In the genomic region with DNA sequence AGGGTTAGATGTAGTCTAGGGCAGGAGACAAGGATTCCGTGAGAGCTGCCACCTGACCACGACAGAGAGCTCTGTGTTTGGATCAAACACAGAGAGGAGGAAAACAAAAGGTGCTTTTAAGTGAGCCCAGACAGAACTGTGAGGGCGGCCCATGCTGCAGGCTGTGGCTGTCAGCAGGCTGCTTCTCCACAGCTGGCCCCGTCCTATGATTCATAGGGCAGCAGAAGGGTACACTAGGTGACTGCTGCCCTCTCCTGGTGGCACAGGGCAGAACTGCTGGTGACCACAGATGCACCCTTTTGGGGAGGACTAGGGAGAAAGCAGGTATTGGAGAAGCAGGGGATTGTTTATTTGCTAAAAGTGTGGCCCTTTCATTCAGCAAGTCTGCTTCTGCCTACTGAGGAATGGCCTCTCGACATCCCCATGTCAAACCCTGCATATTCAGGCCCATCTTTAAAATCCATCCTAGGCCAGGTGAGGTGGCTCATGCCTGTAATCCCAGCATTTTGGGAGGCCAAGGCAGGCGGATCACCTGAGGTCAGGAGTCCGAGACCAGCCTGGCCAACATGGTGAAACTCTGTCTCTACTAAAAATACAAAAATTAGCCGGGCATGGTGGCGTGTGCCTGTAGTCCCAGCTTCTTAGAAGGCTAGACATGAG, we compare ENCODE assay signal across 8 cellular contexts.
DNase-seq lines count a peak whose midpoint lies in the region; ATAC-seq, FAIRE-seq and TF ChIP-seq lines count a peak whose summit lies in the region.
"Not testable (repeated sequence)": the region's sequence is repeated elsewhere in the genome, so short reads cannot be mapped to it uniquely, and the experiment has no call there.

No MANE protein-coding gene starts in this region.

- FAIRE-seq in pancreas (lab: Jason Lieb, UNC) = not testable (repeated sequence)

- not testable (repeated sequence) for H3K27ac Mint-ChIP-seq in central memory CD8-positive, alpha-beta T cell (ENCODE audit: low read depth)

- in situ Hi-C loops in Caki2 (cut with HindIII; ENCODE audit: low pct_unique_long_range_greater_than_20kb, low sequenced_read_pairs); Panc1 (cut with HindIII; ENCODE audit: low pct_unique_long_range_greater_than_20kb, low sequenced_read_pairs): not testable (repeated sequence)

- H3K27ac ChIP-seq in Panc1 (ENCODE audit: low read length); pancreas: not testable (repeated sequence)

- CTCF ChIA-PET in Panc1 (lab: Charles Lee) = not testable (repeated sequence)

- H3K27me3 Mint-ChIP-seq in central memory CD8-positive, alpha-beta T cell = not testable (repeated sequence)

- not testable (repeated sequence) for BruUV-seq in Panc1 (replicated peaks; lab: Mats Ljungman, UMichigan)

- H3K27me3 ChIP-seq in Panc1 (ENCODE audit: control insufficient read depth, insufficient read depth, low read length); pancreas: not testable (repeated sequence)

- not testable (repeated sequence) for H3K9me3 ChIP-seq in Panc1 (ENCODE audit: control insufficient read depth, insufficient read depth, low read depth, low read length); pancreas

- H3K36me3 Mint-ChIP-seq in central memory CD8-positive, alpha-beta T cell (ENCODE audit: insufficient read depth) = peaks cover 14% of the 10 kb centered on the region

- H3K4me1 ChIP-seq in Panc1 (ENCODE audit: control insufficient read depth, insufficient read depth, low read length); pancreas: not testable (repeated sequence)

- 42 to 57% methylated on average over 9 of the region's 9 CpGs for WGBS in pancreas, 2 donors

- intact Hi-C loops in Panc1 (cut with micrococcal nuclease; ENCODE audit: unreplicated experiment) (loop anchor here (10.0 kb wide), 1 partner anchor 135 kb away; no protein-coding TSS in a partner anchor), pancreas (cut with DNase I) (loop anchor here in 1 of 3 donors (10.0 kb wide), 1 partner anchor 135 kb away; no protein-coding TSS in a partner anchor)

- H3K4me3 ChIP-seq in Panc1 (ENCODE audit: low read depth in 2 of 2, low read length in 2 of 2); pancreas: not testable (repeated sequence)

- POLR2A ChIA-PET in Panc1 (lab: Charles Lee) = not testable (repeated sequence)

- not testable (repeated sequence) for H3K36me3 ChIP-seq in Panc1 (ENCODE audit: control insufficient read depth, insufficient read depth, low read length); pancreas

- H3K4me3 Mint-ChIP-seq in central memory CD8-positive, alpha-beta T cell = not testable (repeated sequence)

- not testable (repeated sequence) for ATAC-seq in Panc1; central memory CD8-positive, alpha-beta T cell (replicated peaks; ENCODE audit: extremely low read depth, poor library complexity, severe bottlenecking)
- peak in 1 of 4 donors; percentile 64 for ATAC-seq in pancreas

- H3K4me1 Mint-ChIP-seq in central memory CD8-positive, alpha-beta T cell = peaks cover 19% of the 10 kb centered on the region

- H3K9me3 Mint-ChIP-seq in central memory CD8-positive, alpha-beta T cell = not testable (repeated sequence)

- TF ChIP-seq CTCF in Panc1 (IDR thresholded peaks at IDR 0.05) = peak; percentile 79
- peak; percentile 49 to 78 (median 74) for TF ChIP-seq CTCF in pancreas (IDR thresholded peaks at IDR 0.05)

- peak; percentile 45 for DNase-seq in Caki2 (ENCODE audit: low read depth)
- DNase-seq in Kasumi-1 (lab: John Stamatoyannopoulos, UW) = peak; percentile 41 to 72
- peak; percentile 43 for DNase-seq in Panc1 (ENCODE audit: low read depth, low spot score)
- peak; percentile 46 to 54 for DNase-seq in activated CD8-positive, alpha-beta memory T cell treated with anti-CD3 and anti-CD28 coated beads for 4 hours (ENCODE audit: low read depth in 2 of 2)
- peak; percentile 21 to 31 for DNase-seq in central memory CD8-positive, alpha-beta T cell (ENCODE audit: low spot score in 2 of 2)
- DNase-seq in hepatic stellate cell (ENCODE audit: low spot score) = peak; percentile 59
- DNase-seq in pancreas = peak; percentile 64 to 86 (median 78)
- DNase-seq in stimulated activated CD8-positive, alpha-beta memory T cell treated with anti-CD3 and anti-CD28 coated beads, Interleukin-7, amount 100 ng/mL, for 48 hours (ENCODE audit: extremely low read depth in 1 of 2, low read depth in 1 of 2) = peak; percentile 41 to 60

Comparison
In these comparisons a context has a peak if more than half of its experiments do, and no peak if none do; other contexts are left out.
1. DNase-seq: peak in every context shown above with its lines; median percentile 78 in pancreas; 59 in hepatic stellate cell; 56 in Kasumi-1; 50 in stimulated activated CD8-positive, alpha-beta memory T cell treated with anti-CD3 and anti-CD28 coated beads, Interleukin-7, amount 100 ng/mL, for 48 hours; 50 in activated CD8-positive, alpha-beta memory T cell treated with anti-CD3 and anti-CD28 coated beads for 4 hours; 45 in Caki2; 43 in Panc1; 26 in central memory CD8-positive, alpha-beta T cell.